ENCODE assay signal across 10 cellular contexts in genomic region chrX:130118396-130118795, GRCh38. TPM values are rescaled to one million over a fixed set of nuclear protein-coding genes. Genes with fewer than 3 reads are reported as not detected.
DNase-seq lines count a peak whose midpoint lies in the region; ATAC-seq and TF ChIP-seq lines count a peak whose summit lies in the region.
"Had no signal": no experiment of that assay in that cellular context is flagged by ENCODE, and none has a peak within 500 bp of the region (broad histone marks: within the 10 kb centered on the region; RNA-seq: fewer than 3 reads in every experiment).

No MANE protein-coding gene starts in this region.

- no peak for TF ChIP-seq EP300 in esophagus muscularis mucosa (IDR thresholded peaks at IDR 0.05)

- no peaks in the 10 kb centered on the region for H3K27me3 Mint-ChIP-seq in chondrocyte (ENCODE audit: low read depth)
- H3K27me3 Mint-ChIP-seq: naive thymus-derived CD8-positive, alpha-beta T cell had no signal

- TF ChIP-seq POLR2A in esophagus muscularis mucosa (IDR thresholded peaks at IDR 0.05; ENCODE audit: low read depth), result no peak

- peak overlapping the region; percentile 58 for H3K4me3 Mint-ChIP-seq in chondrocyte (ENCODE audit: unreplicated experiment)

- DNase-seq in DMS53 treated with DMSO at 0.1 percent for 48 hours (lab: John Stamatoyannopoulos, UW; ENCODE audit: unreplicated experiment), result peak; percentile 17
- peak; percentile 91 for DNase-seq in M059J (ENCODE audit: low read depth)
- DNase-seq in chondrocyte (ENCODE audit: low spot score), result no peak
- peak; percentile 59 for DNase-seq in pulmonary artery endothelial cell (ENCODE audit: low read depth, low spot score)
- no peak for DNase-seq in Kasumi-1 (lab: John Stamatoyannopoulos, UW)
- DNase-seq in WERI-Rb-1, result no peak
- no peak for DNase-seq in esophagus muscularis mucosa (ENCODE audit: extremely low spot score)
- DNase-seq: activated CD4-positive, alpha-beta T cell treated with anti-CD3 and anti-CD28 coated beads for 4 hours; naive thymus-derived CD8-positive, alpha-beta T cell had no signal

- H3K27me3 ChIP-seq in WERI-Rb-1 (ENCODE audit: insufficient read depth, low read depth, severe bottlenecking), result peaks cover 6% of the 10 kb centered on the region
- H3K27me3 ChIP-seq in esophagus muscularis mucosa, result no peaks in the 10 kb centered on the region

- H3K9me3 ChIP-seq in WERI-Rb-1 (ENCODE audit: severe bottlenecking) (no peaks in the 10 kb centered on the region), esophagus muscularis mucosa (no peaks in the 10 kb centered on the region)

- no peaks in the 10 kb centered on the region for H3K36me3 Mint-ChIP-seq in chondrocyte (ENCODE audit: low read depth)
- H3K36me3 Mint-ChIP-seq: naive thymus-derived CD8-positive, alpha-beta T cell had no signal

- 52% methylated on average over 5 of the region's 5 CpGs for WGBS in esophagus muscularis mucosa

- no peak overlapping the region for H3K4me3 ChIP-seq in WERI-Rb-1 (ENCODE audit: low read depth, low read length)
- H3K4me3 ChIP-seq in esophagus muscularis mucosa, result no peak overlapping the region

- H3K36me3 ChIP-seq in WERI-Rb-1, result no peaks in the 10 kb centered on the region
- no peaks in the 10 kb centered on the region for H3K36me3 ChIP-seq in esophagus muscularis mucosa

- peak overlapping the region; percentile 95 for H3K27ac Mint-ChIP-seq in chondrocyte (ENCODE audit: unreplicated experiment)

- no peak for ATAC-seq in GM21367 (IDR thresholded peaks at IDR 0.05; ENCODE audit: unreplicated experiment)
- ATAC-seq: naive thymus-derived CD8-positive, alpha-beta T cell had no signal

- no peak overlapping the region for H3K27ac ChIP-seq in WERI-Rb-1
- H3K27ac ChIP-seq in esophagus muscularis mucosa (replicated peaks in 1 of 4), result peak overlapping the region in 1 of 4 donors; percentile 76

- TF ChIP-seq CTCF in chondrocyte (IDR thresholded peaks at IDR 0.05), result no peak
- TF ChIP-seq CTCF in WERI-Rb-1 (IDR thresholded peaks at IDR 0.05; ENCODE audit: low read depth, low read length), result no peak
- no peak for TF ChIP-seq CTCF in esophagus muscularis mucosa (IDR thresholded peaks at IDR 0.05)

- H3K4me1 Mint-ChIP-seq in chondrocyte (ENCODE audit: low read depth), result peaks cover 32% of the 10 kb centered on the region

- H3K9me3 Mint-ChIP-seq in chondrocyte (ENCODE audit: low read depth), result no peaks in the 10 kb centered on the region
- H3K9me3 Mint-ChIP-seq: naive thymus-derived CD8-positive, alpha-beta T cell had no signal

- peaks cover 3 to 31% (median 28%) of the 10 kb centered on the region in 4 donors for H3K4me1 ChIP-seq in esophagus muscularis mucosa

- intact Hi-C loops in esophagus muscularis mucosa (cut with DNase I), result no loop called here

RNA-seq across cellular contexts. Expression of gene ELF4, which starts 8.1 kb away (rescaled TPM):
- total RNA-seq in M059J (2014; rRNA removed; shearing (Covaris generic)), result 39.9 and 58.7 TPM in 2 replicates
- total RNA-seq in chondrocyte (18.1 to 25.7 TPM (median 22.2 TPM) in 3 replicates), pulmonary artery endothelial cell (11.8 and 15.0 TPM in 2 replicates), esophagus muscularis mucosa (1 to 10 TPM; 6.2 to 9.9 (median 9.4) TPM)

RNA-seq across cellular contexts. Expression of gene AIFM1, which starts 47.2 kb away (rescaled TPM):
- 39.0 and 69.2 TPM in 2 replicates for total RNA-seq in M059J (2014; rRNA removed; shearing (Covaris generic))
- total RNA-seq in chondrocyte (29.2 to 30.9 TPM (median 30.2 TPM) in 3 replicates), pulmonary artery endothelial cell (29.9 and 31.9 TPM in 2 replicates), esophagus muscularis mucosa (10 to 100 TPM; 15.9 to 23.4 (median 21.6) TPM)

RNA-seq across cellular contexts. Expression of gene RAB33A, which starts 53.4 kb away (rescaled TPM):
- 0.42 and 1.1 TPM in 2 replicates for total RNA-seq in M059J (2014; rRNA removed; shearing (Covaris generic))
- total RNA-seq in chondrocyte (3.2 to 16.7 TPM (median 16.7 TPM) in 3 replicates), pulmonary artery endothelial cell (0.59 and 0.60 TPM in 2 replicates), esophagus muscularis mucosa (1 to 10 TPM in 1 of 4 donors, under 1 TPM in 2, not detected in 1; 0.23 to 1.3 (median 0.91) TPM)

Comparison
In these comparisons a context has a peak if more than half of its experiments do, and no peak if none do; other contexts are left out.
1. DNase-seq: peak in DMS53 treated with DMSO at 0.1 percent for 48 hours (single experiment), M059J (single experiment) and pulmonary artery endothelial cell (single experiment); none in chondrocyte (single experiment), Kasumi-1 (0 of 2), WERI-Rb-1 (single experiment) and esophagus muscularis mucosa (single experiment).